8 cellular contexts compared by ENCODE assay signal in genomic region chr11:111422494-111423249, GRCh38. TPM values are rescaled to one million over a fixed set of nuclear protein-coding genes. Genes with fewer than 3 reads are reported as not detected.
DNase-seq lines count a peak whose midpoint lies in the region; FAIRE-seq and TF ChIP-seq lines count a peak whose summit lies in the region.

No MANE protein-coding gene starts in this region.

- TF ChIP-seq CTCF in GM12864 (IDR thresholded peaks at IDR 0.05; ENCODE audit: low read depth, low read length, missing control alignments) (peak; percentile 95), LNCAP (IDR thresholded peaks at IDR 0.05) (peak; percentile 94), SK-N-SH (IDR thresholded peaks at IDR 0.05) (peak; percentile 68), ascending aorta (IDR thresholded peaks at IDR 0.05) (peak; percentile 70 to 91 (median 72)), kidney (IDR thresholded peaks at IDR 0.05; ENCODE audit: borderline replicate concordance, extremely low read depth, insufficient read depth) (peak; percentile 77)

- POLR2A ChIA-PET in SK-N-SH (lab: Yijun Ruan, JAX) = no interaction called here

- H3K27ac ChIP-seq in GM23248 (no peak overlapping the region), SK-N-SH (ENCODE audit: low read depth in 2 of 2, low read length in 1 of 2) (no peak overlapping the region), ascending aorta (no peak overlapping the region), kidney (ENCODE audit: low read depth in 2 of 2, low read length in 2 of 2) (no peak overlapping the region)

- intact Hi-C loops in ascending aorta (cut with DNase I) (loop anchor here (1.0 to 2.0 kb wide), 2 partner anchors 124 to 139 kb away; partner anchors contain the start of gene POU2AF3), kidney (cut with DNase I) (loop anchor here (5.0 kb wide), 1 partner anchor 140 kb away; no protein-coding TSS in a partner anchor)

- H4K20me1 ChIP-seq in GM23248 (ENCODE audit: insufficient read depth) = no peaks in the 10 kb centered on the region
- H4K20me1 ChIP-seq in SK-N-SH (ENCODE audit: insufficient read depth) = no peaks in the 10 kb centered on the region

- CTCF ChIA-PET in SK-N-SH (lab: Yijun Ruan, JAX) = interaction anchor here (0.6 to 18.5 kb wide), 32 partner anchors 10 to 988 kb away, joined by 3 to 305 read pairs (median 4); no protein-coding TSS in a partner anchor

- H2AFZ ChIP-seq in GM23248 (no peak overlapping the region), SK-N-SH (ENCODE audit: low read depth) (no peak overlapping the region)

- H3K79me2 ChIP-seq in GM23248 (ENCODE audit: insufficient read depth) (no peaks in the 10 kb centered on the region), SK-N-SH (ENCODE audit: insufficient read depth) (no peaks in the 10 kb centered on the region)

- in situ Hi-C loops in GM23248 (cut with MboI) = no loop called here

- H3K4me3 ChIP-seq in GM12864 (ENCODE audit: low read depth, low read length) = no peak overlapping the region
- no peak overlapping the region for H3K4me3 ChIP-seq in GM23248
- peak overlapping the region in 1 of 2 experiments; percentile 26; a peak in 1 of 4 replicates for H3K4me3 ChIP-seq in SK-N-SH (ENCODE audit: low read depth in 2 of 2, low read length in 1 of 2)
- H3K4me3 ChIP-seq in ascending aorta = no peak overlapping the region
- H3K4me3 ChIP-seq in kidney (ENCODE audit: low read length in 2 of 2) = no peak overlapping the region

- peak; percentile 48 for DNase-seq in GM12864 (ENCODE audit: low read depth)
- DNase-seq in GM23248 = peak; percentile 62
- peak; percentile 64 for DNase-seq in SK-N-SH
- peak in 1 of 2 donors; percentile 72 for DNase-seq in ascending aorta (ENCODE audit: low spot score in 2 of 2)
- no peak for DNase-seq in kidney
- DNase-seq in stimulated activated CD8-positive, alpha-beta memory T cell treated with anti-CD3 and anti-CD28 coated beads, Interleukin-12 subunit alpha, Interleukin-12 subunit beta, amount 100 ng/mL, for 24 hours (ENCODE audit: extremely low read depth) = peak; percentile 32
- no peak for DNase-seq in MV-4-11 (lab: John Stamatoyannopoulos, UW)

- TF ChIP-seq EP300 in SK-N-SH (IDR thresholded peaks at IDR 0.05; ENCODE audit: borderline replicate concordance in 1 of 2, low read depth in 1 of 2, low read length in 1 of 2) = no peak

- 44 to 45% methylated on average over 12 of the region's 12 CpGs for WGBS in GM23248 (ENCODE audit: low coverage in 1 of 2, low lambda C conversion rate in 2 of 2, missing lambda C conversion rate in 2 of 2), 2 experiments
- WGBS in SK-N-SH (ENCODE audit: low lambda C conversion rate) = 30% methylated on average over 12 of the region's 12 CpGs

- TF ChIP-seq RAD21 in SK-N-SH (IDR thresholded peaks at IDR 0.05; ENCODE audit: low read length) = peak; percentile 91

- H3K36me3 ChIP-seq in GM23248 (ENCODE audit: low read depth) (no peaks in the 10 kb centered on the region), SK-N-SH (replicated peaks in 1 of 2; ENCODE audit: control insufficient read depth in 1 of 2, insufficient read depth in 2 of 2, low read length in 1 of 2) (no peaks in the 10 kb centered on the region), ascending aorta (no peaks in the 10 kb centered on the region), kidney (ENCODE audit: control insufficient read depth in 1 of 2, insufficient read depth in 2 of 2, low read length in 2 of 2) (no peaks in the 10 kb centered on the region)

- FAIRE-seq in kidney (lab: Jason Lieb, UNC) = no peak

- no peaks in the 10 kb centered on the region for H3K4me1 ChIP-seq in GM23248 (ENCODE audit: insufficient read depth)
- H3K4me1 ChIP-seq in SK-N-SH (ENCODE audit: control insufficient read depth in 1 of 2, insufficient read depth in 2 of 2, low read depth in 1 of 2, low read length in 1 of 2) = peaks cover 0 to 6% of the 10 kb centered on the region in 2 experiments; a peak in 1 of 4 replicates
- H3K4me1 ChIP-seq in ascending aorta = peaks cover 10 to 17% of the 10 kb centered on the region in 2 donors
- peaks cover 11 to 12% of the 10 kb centered on the region in 2 donors for H3K4me1 ChIP-seq in kidney (ENCODE audit: control insufficient read depth in 1 of 2, insufficient read depth in 1 of 2, low read depth in 1 of 2, low read length in 2 of 2)

- no peaks in the 10 kb centered on the region for H3K9me2 ChIP-seq in GM23248 (ENCODE audit: insufficient read depth)
- H3K9me2 ChIP-seq in SK-N-SH = no peaks in the 10 kb centered on the region

- no peak overlapping the region for H3K4me2 ChIP-seq in GM23248 (ENCODE audit: unreplicated experiment)
- H3K4me2 ChIP-seq in SK-N-SH = no peak overlapping the region

- no peaks in the 10 kb centered on the region for H3K9me3 ChIP-seq in GM23248 (ENCODE audit: low read depth)
- H3K9me3 ChIP-seq in SK-N-SH = no peaks in the 10 kb centered on the region
- no peaks in the 10 kb centered on the region for H3K9me3 ChIP-seq in ascending aorta
- no peaks in the 10 kb centered on the region for H3K9me3 ChIP-seq in kidney (ENCODE audit: control insufficient read depth in 1 of 2, low read length in 2 of 2)

- no peaks in the 10 kb centered on the region for H3F3A ChIP-seq in GM23248 (ENCODE audit: insufficient read depth)
- H3F3A ChIP-seq in SK-N-SH (replicated peaks; ENCODE audit: insufficient read depth) = no peaks in the 10 kb centered on the region

- H3K27me3 ChIP-seq in GM23248 (replicated peaks; ENCODE audit: insufficient read depth) (peaks cover 8% of the 10 kb centered on the region; the same call in 1 of the 2 replicates), SK-N-SH (ENCODE audit: insufficient read depth) (no peaks in the 10 kb centered on the region; the same call in 1 of the 2 replicates), ascending aorta (no peaks in the 10 kb centered on the region)

- no peak overlapping the region for H3K9ac ChIP-seq in GM23248
- no peak overlapping the region for H3K9ac ChIP-seq in SK-N-SH
- H3K9ac ChIP-seq in kidney (ENCODE audit: low read length in 2 of 2) = no peak overlapping the region

TF ChIP-seq in SK-N-SH, 30 proteins besides CTCF, POLR2A, EP300 and RAD21:
- TF ChIP-seq SMC3 (IDR thresholded peaks at IDR 0.05; ENCODE audit: low read depth, low read length) = peak; percentile 85
- no peak for TF ChIP-seq USF2 (IDR thresholded peaks at IDR 0.05; ENCODE audit: borderline replicate concordance, low read depth, low read length)

RNA-seq across cellular contexts. Expression of gene POU2AF1, which starts 43.6 kb away (rescaled TPM):
- total RNA-seq in GM23248 (2014; rRNA removed; shearing (Covaris generic)) = 0.11 TPM in 1 of 2 replicates, not detected in the other
- polyA plus RNA-seq in GM23248 (2016; fragmentation: Nextera tagmentation; extraction: Ambion mirVana) (0.09 and 0.16 TPM in 2 replicates), SK-N-SH (2012; rRNA removed) (0.05 and 0.07 TPM in 2 replicates), kidney (ENCODE audit: insufficient read depth, low read depth, low replicate concordance) (0.95 TPM)
- 0.04 and 0.28 TPM in 2 replicates for polyA plus RNA-seq in SK-N-SH (2012; cell fraction: cytosol; rRNA removed)
- 0.17 and 0.58 TPM in 2 replicates for polyA plus RNA-seq in SK-N-SH (2012; cell fraction: nucleus; rRNA removed)
- total RNA-seq in ascending aorta (0.11 TPM), kidney (18.5 TPM)

Comparison
In these comparisons a context has a peak if more than half of its experiments do, and no peak if none do; other contexts are left out.
1. DNase-seq: peak in GM12864 (single experiment), GM23248 (single experiment), SK-N-SH (single experiment) and stimulated activated CD8-positive, alpha-beta memory T cell treated with anti-CD3 and anti-CD28 coated beads, Interleukin-12 subunit alpha, Interleukin-12 subunit beta, amount 100 ng/mL, for 24 hours (single experiment); none in kidney (single experiment) and MV-4-11 (single experiment).
2. RNA of gene POU2AF1, which starts 43.6 kb away (total RNA-seq): 18.5 TPM in kidney (single experiment); 0.11 TPM in GM23248 and 0.11 TPM in ascending aorta (single experiment); every median in the first group is over 10 times any median in the second.
3. Peak in every context shown above with its lines, with median percentiles within 50 percentile points of each other: CTCF ChIP-seq.